Comparison of ENCODE assay signal across 13 cellular contexts in genomic region chr6:68313911-68314310, GRCh38.
DNase-seq lines count a peak whose midpoint lies in the region; ATAC-seq and TF ChIP-seq lines count a peak whose summit lies in the region.
"Had no signal": no experiment of that assay in that cellular context is flagged by ENCODE, and none has a peak within 500 bp of the region (broad histone marks: within the 10 kb centered on the region; RNA-seq: fewer than 3 reads in every experiment).

No MANE protein-coding gene starts in this region.

- H3F3A ChIP-seq in GM23338 (replicated peaks; ENCODE audit: low read depth) = no peaks in the 10 kb centered on the region

- no peaks in the 10 kb centered on the region for H3K27me3 Mint-ChIP-seq in GM23338 (ENCODE audit: insufficient read depth, low read depth, poor library complexity)
- H3K27me3 Mint-ChIP-seq in activated CD8-positive, alpha-beta T cell treated with anti-CD3 and anti-CD28 coated beads, Interleukin-2, amount 10 ng/mL, durations not matched to agents 7 days and 5 days (ENCODE audit: low read depth) = no peaks in the 10 kb centered on the region
- H3K27me3 Mint-ChIP-seq: stimulated activated naive CD8-positive, alpha-beta T cell treated with anti-CD3 and anti-CD28 coated beads, Interleukin-15, amount 100 ng/mL, for 72 hours; T-cell had no signal

- H3K36me3 ChIP-seq in GM23338 (ENCODE audit: insufficient read depth) (no peaks in the 10 kb centered on the region), Panc1 (ENCODE audit: control insufficient read depth, insufficient read depth, low read length) (no peaks in the 10 kb centered on the region), fibroblast of lung (ENCODE audit: control insufficient read depth, insufficient read depth, low read length) (no peaks in the 10 kb centered on the region)

- H3K27me3 ChIP-seq in AG04450 (ENCODE audit: control insufficient read depth, insufficient read depth, low read length) (no peaks in the 10 kb centered on the region), GM23338 (ENCODE audit: insufficient read depth) (no peaks in the 10 kb centered on the region), Panc1 (ENCODE audit: control insufficient read depth, insufficient read depth, low read length) (no peaks in the 10 kb centered on the region), fibroblast of lung (ENCODE audit: control insufficient read depth, insufficient read depth, low read length) (no peaks in the 10 kb centered on the region)

- no TSS peak for BruUV-seq in Panc1 (replicated peaks; lab: Mats Ljungman, UMichigan)

- no peak overlapping the region for H3K4me3 ChIP-seq in AG04450 (ENCODE audit: low read depth, low read length)
- H3K4me3 ChIP-seq in GM23338 = no peak overlapping the region
- no peak overlapping the region for H3K4me3 ChIP-seq in Panc1 (ENCODE audit: low read depth in 2 of 2, low read length in 2 of 2)
- H3K4me3 ChIP-seq in fibroblast of lung (replicated peaks in 1 of 4; ENCODE audit: control extremely low read depth in 1 of 4, insufficient read depth in 1 of 4, low read depth in 3 of 4, low read length in 4 of 4) = no peak overlapping the region

- H3K9me3 ChIP-seq in AG04450 (ENCODE audit: control insufficient read depth, insufficient read depth, low read length) (no peaks in the 10 kb centered on the region), Panc1 (ENCODE audit: control insufficient read depth, insufficient read depth, low read depth, low read length) (no peaks in the 10 kb centered on the region), fibroblast of lung (ENCODE audit: control insufficient read depth, insufficient read depth, low read depth, low read length) (no peaks in the 10 kb centered on the region)

- H3K9me2 ChIP-seq in GM23338 (ENCODE audit: insufficient read depth) = no peaks in the 10 kb centered on the region

- H3K27ac ChIP-seq in AG04450 (ENCODE audit: low read depth, low read length) (no peak overlapping the region), GM23338 (ENCODE audit: low read depth) (no peak overlapping the region), Panc1 (ENCODE audit: low read length) (no peak overlapping the region), fibroblast of lung (ENCODE audit: insufficient read depth, low read length) (no peak overlapping the region)

- no peaks in the 10 kb centered on the region for H3K36me3 Mint-ChIP-seq in GM23338 (ENCODE audit: low read depth)
- no peaks in the 10 kb centered on the region for H3K36me3 Mint-ChIP-seq in activated CD8-positive, alpha-beta T cell treated with anti-CD3 and anti-CD28 coated beads, Interleukin-2, amount 10 ng/mL, durations not matched to agents 7 days and 5 days (ENCODE audit: low read depth)
- H3K36me3 Mint-ChIP-seq: T-cell had no signal

- CTCF ChIA-PET in AG04450 (lab: Charles Lee) = no interaction called here
- CTCF ChIA-PET in Panc1 (lab: Charles Lee) = no interaction called here
- CTCF ChIA-PET in activated CD8-positive, alpha-beta T cell treated with anti-CD3 and anti-CD28 coated beads, Interleukin-2, amount 10 ng/mL, durations not matched to agents 7 days and 5 days (lab: Charles Lee) = no interaction called here

- no peak overlapping the region for H3K9ac ChIP-seq in fibroblast of lung (ENCODE audit: insufficient read depth, low read length)

- H3K4me1 ChIP-seq in GM23338 (ENCODE audit: insufficient read depth) (no peaks in the 10 kb centered on the region), Panc1 (ENCODE audit: control insufficient read depth, insufficient read depth, low read length) (no peaks in the 10 kb centered on the region), fibroblast of lung (ENCODE audit: control insufficient read depth, extremely low read depth, insufficient read depth, low read length) (no peaks in the 10 kb centered on the region)

- H4K20me1 ChIP-seq in GM23338 (replicated peaks; ENCODE audit: insufficient read depth) = no peaks in the 10 kb centered on the region
- H4K20me1 ChIP-seq in fibroblast of lung (ENCODE audit: control insufficient read depth, extremely low read depth, insufficient read depth, low read length) = no peaks in the 10 kb centered on the region

- intact Hi-C loops in Panc1 (cut with micrococcal nuclease; ENCODE audit: unreplicated experiment) (no loop called here), head of caudate nucleus (cut with DNase I) (no loop called here)

- no peak overlapping the region for H3K4me2 ChIP-seq in GM23338
- H3K4me2 ChIP-seq in fibroblast of lung (ENCODE audit: extremely low read depth, insufficient read depth, low read length) = no peak overlapping the region

- POLR2A ChIA-PET in AG04450 (lab: Yijun Ruan, JAX) = no interaction called here
- POLR2A ChIA-PET in Panc1 (lab: Charles Lee) = no interaction called here
- POLR2A ChIA-PET in activated CD8-positive, alpha-beta T cell treated with anti-CD3 and anti-CD28 coated beads, Interleukin-2, amount 10 ng/mL, durations not matched to agents 7 days and 5 days (lab: Charles Lee) = no interaction called here

- no peaks in the 10 kb centered on the region for H3K9me3 Mint-ChIP-seq in GM23338
- H3K9me3 Mint-ChIP-seq in activated CD8-positive, alpha-beta T cell treated with anti-CD3 and anti-CD28 coated beads, Interleukin-2, amount 10 ng/mL, durations not matched to agents 7 days and 5 days (ENCODE audit: insufficient read depth) = no peaks in the 10 kb centered on the region
- H3K9me3 Mint-ChIP-seq: stimulated activated naive CD8-positive, alpha-beta T cell treated with anti-CD3 and anti-CD28 coated beads, Interleukin-15, amount 100 ng/mL, for 72 hours; T-cell had no signal

- in situ Hi-C loops in Panc1 (cut with HindIII; ENCODE audit: low pct_unique_long_range_greater_than_20kb, low sequenced_read_pairs) = no loop called here

- no peaks in the 10 kb centered on the region for H3K4me1 Mint-ChIP-seq in GM23338
- H3K4me1 Mint-ChIP-seq in activated CD8-positive, alpha-beta T cell treated with anti-CD3 and anti-CD28 coated beads, Interleukin-2, amount 10 ng/mL, durations not matched to agents 7 days and 5 days (ENCODE audit: low read depth) = no peaks in the 10 kb centered on the region
- H3K4me1 Mint-ChIP-seq: stimulated activated naive CD8-positive, alpha-beta T cell treated with anti-CD3 and anti-CD28 coated beads, Interleukin-15, amount 100 ng/mL, for 72 hours; T-cell had no signal

- TF ChIP-seq CTCF in AG04450 (IDR thresholded peaks at IDR 0.05; ENCODE audit: low read depth, low read length) (peak; percentile 37), GM23338 (conservative IDR thresholded peaks at IDR 0.05; ENCODE audit: low read depth in 2 of 2) (peak; percentile 54 to 61), Panc1 (IDR thresholded peaks at IDR 0.05) (peak; percentile 31; the same call in 1 of the 2 replicates), fibroblast of lung (conservative IDR thresholded peaks at IDR 0.05 in 1 of 2, IDR thresholded peaks at IDR 0.05 in 1 of 2; ENCODE audit: low read depth in 1 of 2, low read length in 2 of 2) (peak; percentile 21 to 47)

- DNase-seq in AG04450 (ENCODE audit: low read depth, low spot score) (no peak), GM23338 (ENCODE audit: low spot score) (peak; percentile 21), Panc1 (ENCODE audit: low read depth, low spot score) (no peak), fibroblast of lung (ENCODE audit: low read depth in 2 of 2) (peak; percentile 18 to 56), head of caudate nucleus (no peak), DMS114 treated with DMSO at 0.1 percent for 48 hours (lab: John Stamatoyannopoulos, UW; ENCODE audit: unreplicated experiment) (no peak)
- no peak for DNase-seq in activated CD8-positive, alpha-beta T cell treated with anti-CD3 and anti-CD28 coated beads, Interleukin-2, amount 10 ng/mL, durations not matched to agents 7 days and 5 days
- DNase-seq: amniotic stem cell; erythroblast; stimulated activated naive CD8-positive, alpha-beta T cell treated with anti-CD3 and anti-CD28 coated beads, Interleukin-15, amount 100 ng/mL, for 72 hours; T-cell had no signal

- H2AFZ ChIP-seq in GM23338 = no peak overlapping the region
- H2AFZ ChIP-seq in fibroblast of lung (ENCODE audit: low read length) = no peak overlapping the region

- ATAC-seq in GM23338 (no peak), Panc1 (no peak), HG02763 (IDR thresholded peaks at IDR 0.05; ENCODE audit: unreplicated experiment) (no peak)
- ATAC-seq in activated CD8-positive, alpha-beta T cell treated with anti-CD3 and anti-CD28 coated beads, Interleukin-2, amount 10 ng/mL, durations not matched to agents 7 days and 5 days = no peak
- ATAC-seq: HepG2; stimulated activated naive CD8-positive, alpha-beta T cell treated with anti-CD3 and anti-CD28 coated beads, Interleukin-15, amount 100 ng/mL, for 72 hours; T-cell had no signal

- no peaks in the 10 kb centered on the region for H3K79me2 ChIP-seq in GM23338 (replicated peaks; ENCODE audit: insufficient read depth)
- H3K79me2 ChIP-seq in fibroblast of lung (ENCODE audit: control insufficient read depth, insufficient read depth, low read length) = no peaks in the 10 kb centered on the region

- no peak overlapping the region for H3K27ac Mint-ChIP-seq in GM23338
- no peak overlapping the region for H3K27ac Mint-ChIP-seq in activated CD8-positive, alpha-beta T cell treated with anti-CD3 and anti-CD28 coated beads, Interleukin-2, amount 10 ng/mL, durations not matched to agents 7 days and 5 days
- H3K27ac Mint-ChIP-seq: stimulated activated naive CD8-positive, alpha-beta T cell treated with anti-CD3 and anti-CD28 coated beads, Interleukin-15, amount 100 ng/mL, for 72 hours; T-cell had no signal

- no peak overlapping the region for H3K4me3 Mint-ChIP-seq in GM23338
- H3K4me3 Mint-ChIP-seq in activated CD8-positive, alpha-beta T cell treated with anti-CD3 and anti-CD28 coated beads, Interleukin-2, amount 10 ng/mL, durations not matched to agents 7 days and 5 days = no peak overlapping the region
- H3K4me3 Mint-ChIP-seq: stimulated activated naive CD8-positive, alpha-beta T cell treated with anti-CD3 and anti-CD28 coated beads, Interleukin-15, amount 100 ng/mL, for 72 hours; T-cell had no signal

Comparison
In these comparisons a context has a peak if more than half of its experiments do, and no peak if none do; other contexts are left out.
1. DNase-seq: peak in GM23338 (single experiment) and fibroblast of lung (2 of 2); none in AG04450 (single experiment), Panc1 (single experiment), head of caudate nucleus (0 of 42), DMS114 treated with DMSO at 0.1 percent for 48 hours (single experiment) and activated CD8-positive, alpha-beta T cell treated with anti-CD3 and anti-CD28 coated beads, Interleukin-2, amount 10 ng/mL, durations not matched to agents 7 days and 5 days (single experiment).
2. Peak in every context shown above with its lines, with median percentiles within 50 percentile points of each other: CTCF ChIP-seq.